Comparison of ENCODE assay signal across 9 cellular contexts in genomic region chr16:28596840-28597691, GRCh38. TPM values are rescaled to one million over a fixed set of nuclear protein-coding genes. Genes with fewer than 3 reads are reported as not detected.
DNase-seq lines count a peak whose midpoint lies in the region; ATAC-seq, FAIRE-seq and TF ChIP-seq lines count a peak whose summit lies in the region.
"Had no signal": no experiment of that assay in that cellular context is flagged by ENCODE, and none has a peak within 500 bp of the region (broad histone marks: within the 10 kb centered on the region; RNA-seq: fewer than 3 reads in every experiment).

Gene SULT1A2 (minus strand): TSS chr16:28597050. CDS start chr16:28595930, 1,120 bp downstream.

- no peak for TF ChIP-seq CTCF in keratinocyte (optimal IDR thresholded peaks at IDR 0.05 in 1 of 3, IDR thresholded peaks at IDR 0.05 in 1 of 3, conservative IDR thresholded peaks at IDR 0.05 in 1 of 3; ENCODE audit: extremely low read depth in 1 of 3, insufficient read depth in 2 of 3, low read length in 3 of 3)
- TF ChIP-seq CTCF in esophagus squamous epithelium (IDR thresholded peaks at IDR 0.05): no peak

- no peaks in the 10 kb centered on the region for H3K9me1 ChIP-seq in keratinocyte (ENCODE audit: control insufficient read depth, extremely low read depth, insufficient read depth, low read length)

- 18 to 25% methylated on average over 9 to 10 of the region's 11 CpGs for WGBS in esophagus squamous epithelium, 2 donors

- H3K79me2 ChIP-seq in keratinocyte (ENCODE audit: control insufficient read depth, insufficient read depth, low read length): no peaks in the 10 kb centered on the region

- H3K9ac ChIP-seq in keratinocyte (ENCODE audit: control insufficient read depth, extremely low read depth, insufficient read depth, low read length): no peak within 1 kb of the TSS
- no peak within 1 kb of the TSS for H3K9ac ChIP-seq in rectal smooth muscle tissue (ENCODE audit: low read length)

- H2AFZ ChIP-seq in keratinocyte (ENCODE audit: control insufficient read depth, low read length): no peak within 1 kb of the TSS

- H3K4me1 ChIP-seq in keratinocyte (ENCODE audit: control insufficient read depth, extremely low read depth, insufficient read depth, low read length): no peaks in the 10 kb centered on the region
- no peaks in the 10 kb centered on the region for H3K4me1 ChIP-seq in rectal smooth muscle tissue (ENCODE audit: control insufficient read depth, insufficient read depth, low read length)
- peaks cover 0 to 7% (median 5%) of the 10 kb centered on the region in 3 donors for H3K4me1 ChIP-seq in esophagus squamous epithelium

- TF ChIP-seq POLR2A in esophagus squamous epithelium (IDR thresholded peaks at IDR 0.05): no peak

- FAIRE-seq in keratinocyte (lab: Jason Lieb, UNC): no peak

- dilution Hi-C loops in keratinocyte (cut with MboI; ENCODE audit: extremely low pct_ligation_motif_present, low sequenced_read_pairs): no loop called here

- H3K36me3 ChIP-seq in keratinocyte (ENCODE audit: control insufficient read depth in 2 of 2, extremely low read depth in 1 of 2, insufficient read depth in 2 of 2, low read length in 2 of 2) (no peaks in the 10 kb centered on the region), rectal smooth muscle tissue (ENCODE audit: control insufficient read depth, insufficient read depth, low read length) (no peaks in the 10 kb centered on the region), esophagus squamous epithelium (peaks cover 0 to 10% (median 0%) of the 10 kb centered on the region in 3 donors)

- peak; percentile 69 for DNase-seq in HK-2 (ENCODE audit: unreplicated experiment)
- peak; percentile 36 for DNase-seq in amniotic epithelial cell (ENCODE audit: low read depth)
- DNase-seq in keratinocyte (ENCODE audit: low read depth, low spot score): peak; percentile 11
- no peak for DNase-seq in esophagus squamous epithelium (lab: John Stamatoyannopoulos, UW)
- DNase-seq in T1000 (lab: John Stamatoyannopoulos, UW): no peak
- no peak for DNase-seq in NCI-H1092 treated with DMSO at 0.1 percent for 48 hours (lab: John Stamatoyannopoulos, UW)

- H3K4me2 ChIP-seq in keratinocyte (ENCODE audit: control insufficient read depth, extremely low read depth, insufficient read depth, low read depth, low read length): no peak within 1 kb of the TSS

- ATAC-seq in GM18520 (IDR thresholded peaks at IDR 0.05; ENCODE audit: unreplicated experiment): no peak

- H3K9me3 ChIP-seq in keratinocyte (ENCODE audit: control insufficient read depth, low read depth, low read length) (no peaks in the 10 kb centered on the region), esophagus squamous epithelium (no peaks in the 10 kb centered on the region)

- H3K27me3 ChIP-seq in keratinocyte (ENCODE audit: control insufficient read depth, extremely low read depth, insufficient read depth, low read length) (no peaks in the 10 kb centered on the region), rectal smooth muscle tissue (ENCODE audit: control insufficient read depth, insufficient read depth, low read length) (no peaks in the 10 kb centered on the region), esophagus squamous epithelium (peaks cover 0 to 5% (median 0%) of the 10 kb centered on the region in 4 donors)

- intact Hi-C loops in esophagus squamous epithelium (cut with DNase I): no loop called here

- H3K4me3 ChIP-seq in keratinocyte (ENCODE audit: control insufficient read depth in 2 of 3, extremely low read depth in 1 of 3, insufficient read depth in 2 of 3, low read depth in 1 of 3, low read length in 3 of 3) (no peak within 1 kb of the TSS), rectal smooth muscle tissue (ENCODE audit: low read length) (peak within 1 kb of the TSS; percentile 36), esophagus squamous epithelium (no peak within 1 kb of the TSS)

- H4K20me1 ChIP-seq in keratinocyte (ENCODE audit: control insufficient read depth, extremely low read depth, insufficient read depth, low read length): no peaks in the 10 kb centered on the region

- H3K27ac ChIP-seq in keratinocyte (ENCODE audit: control insufficient read depth, insufficient read depth, low read length) (no peak within 1 kb of the TSS), rectal smooth muscle tissue (ENCODE audit: low read depth, low read length) (no peak within 1 kb of the TSS), esophagus squamous epithelium (peak within 1 kb of the TSS in 1 of 4 donors; percentile 26)

RNA-seq across cellular contexts. Expression of gene SULT1A2, which starts in this region (rescaled TPM):
- polyA plus RNA-seq in keratinocyte: 0.10 TPM in 1 of 3 replicates, not detected in the others
- not detected for polyA plus RNA-seq in keratinocyte (2011; ENCODE audit: low read depth)
- polyA plus RNA-seq in keratinocyte (2011; cell fraction: cytosol; rRNA removed): 0.04 and 0.06 TPM in 2 replicates
- 0.11 TPM in 1 of 2 replicates, not detected in the other for polyA plus RNA-seq in keratinocyte (2011; cell fraction: nucleus; rRNA removed)
- not detected in 2 replicates for polyA plus RNA-seq in keratinocyte (2012; ENCODE audit: low replicate concordance)
- polyA minus RNA-seq in keratinocyte: 0.30 TPM in 1 of 3 replicates, not detected in the others
- polyA minus RNA-seq in keratinocyte (2011; cell fraction: cytosol; rRNA and poly(A)+ RNA removed): not detected
- polyA minus RNA-seq in keratinocyte (2011; cell fraction: nucleus; rRNA and poly(A)+ RNA removed): not detected in 2 replicates
- total RNA-seq in esophagus squamous epithelium: under 1 TPM in 3 of 4 donors, not detected in 1; 0.26 to 0.49 (median 0.38) TPM
- total RNA-seq: SK-MEL-5 had no signal

Comparison
In these comparisons a context has a peak if more than half of its experiments do, and no peak if none do; other contexts are left out.
1. Peak in DNase-seq in keratinocyte; RNA of the gene not detected or under 1 TPM.
2. DNase-seq: peak in HK-2 (single experiment) and amniotic epithelial cell (single experiment); none in esophagus squamous epithelium (single experiment), T1000 (single experiment) and NCI-H1092 treated with DMSO at 0.1 percent for 48 hours (single experiment).